In genomic region chr17:77388384-77389306, GRCh38 we compare ENCODE assay signal across 9 cellular contexts.
DNase-seq lines count a peak whose midpoint lies in the region; ATAC-seq, FAIRE-seq and TF ChIP-seq lines count a peak whose summit lies in the region.
"Had no signal": no experiment of that assay in that cellular context is flagged by ENCODE, and none has a peak within 500 bp of the region (broad histone marks: within the 10 kb centered on the region; RNA-seq: fewer than 3 reads in every experiment).

No MANE protein-coding gene starts in this region.

- H3K4me3 Mint-ChIP-seq in osteocyte (ENCODE audit: unreplicated experiment): peak overlapping the region; percentile 46

- no peaks in the 10 kb centered on the region for H3K9me3 Mint-ChIP-seq in osteocyte (ENCODE audit: unreplicated experiment)

- CTCF ChIA-PET in H1 (lab: Charles Lee; ENCODE audit: partially characterized antibody): interaction anchor here (0.5 to 39.2 kb wide), 6 partner anchors 11 to 977 kb away, joined by 3 to 512 read pairs (median 5); no protein-coding TSS in a partner anchor

- H3K4me1 ChIP-seq in Loucy (ENCODE audit: insufficient read depth, low read length, poor library complexity, severe bottlenecking) (peaks cover 82% of the 10 kb centered on the region), H1 (replicated peaks in 1 of 4; ENCODE audit: control insufficient read depth in 3 of 4, insufficient read depth in 4 of 4, low read length in 3 of 4) (peaks cover 13 to 65% (median 43%) of the 10 kb centered on the region in 4 experiments)

- no peaks in the 10 kb centered on the region for H3K27me3 Mint-ChIP-seq in osteocyte (ENCODE audit: unreplicated experiment)

- H2BK120ac ChIP-seq in H1 (replicated peaks; ENCODE audit: low read depth, low read length): no peak overlapping the region

- 73% methylated on average over 23 of the region's 29 CpGs; no CpG with 5 or more reads in 1 of the 2 experiments for WGBS in H1 (ENCODE audit: extremely low coverage in 1 of 2, insufficient coverage in 1 of 2, insufficient read length in 1 of 2, insufficient replicate concordance in 2 of 2, low coverage in 1 of 2, low lambda C conversion rate in 2 of 2, missing lambda C conversion rate in 1 of 2), 2 experiments

- H2AFZ ChIP-seq in Loucy (ENCODE audit: low read length) (no peak overlapping the region), H1 (ENCODE audit: low read length) (no peak overlapping the region)

- no peak for TF ChIP-seq EP300 in H1 (IDR thresholded peaks at IDR 0.05; ENCODE audit: borderline replicate concordance in 1 of 2, low read depth in 2 of 2, low read length in 2 of 2)

- 0 out of 2 replicates have a peak overlapping the region, but pooled peaks have one; percentile 15 for H3K18ac ChIP-seq in H1 (ENCODE audit: extremely low read depth, low read length)

- no peak overlapping the region for H3K4ac ChIP-seq in H1 (replicated peaks; ENCODE audit: insufficient read length, low read depth, low read length)

- no peak overlapping the region; the same call in 1 of the 2 replicates for H4K8ac ChIP-seq in H1 (ENCODE audit: extremely low read depth, insufficient read depth, low read length)

- no peak for FAIRE-seq in H1 (lab: Jason Lieb, UNC)

- peaks cover 100% of the 10 kb centered on the region for H3K79me2 ChIP-seq in Loucy (ENCODE audit: insufficient read depth, low read length)
- peaks cover 2 to 71% of the 10 kb centered on the region in 2 experiments; a peak in 3 of 4 replicates for H3K79me2 ChIP-seq in H1 (ENCODE audit: control insufficient read depth in 1 of 2, insufficient read depth in 2 of 2, low read length in 2 of 2)

- no peaks in the 10 kb centered on the region for H3F3A ChIP-seq in Loucy (ENCODE audit: low read depth)

- H2BK15ac ChIP-seq in H1 (ENCODE audit: low read length): no peak overlapping the region

- POLR2A ChIA-PET in H1 (lab: Charles Lee; ENCODE audit: partially characterized antibody): interaction anchor here (1.4 to 2.8 kb wide), 3 partner anchors 14 to 21 kb away, joined by 3 to 14 read pairs (median 6); no protein-coding TSS in a partner anchor

- no peaks in the 10 kb centered on the region; the same call in 1 of the 2 replicates for H3K23me2 ChIP-seq in H1 (ENCODE audit: low read depth, low read length)

- H3K4me2 ChIP-seq in Loucy (ENCODE audit: low read depth, low read length, poor library complexity, severe bottlenecking): peak overlapping the region; percentile 83
- H3K4me2 ChIP-seq in H1 (ENCODE audit: insufficient read depth in 1 of 2, low read depth in 2 of 2, low read length in 2 of 2): no peak overlapping the region

- H2AK5ac ChIP-seq in H1 (ENCODE audit: low read depth, low read length): peak overlapping the region; percentile 47; the same call in 1 of the 2 replicates

- H3K27me3 ChIP-seq in Loucy (ENCODE audit: insufficient read depth, low read length, poor library complexity, severe bottlenecking) (no peaks in the 10 kb centered on the region), H1 (replicated peaks in 1 of 4; ENCODE audit: control insufficient read depth in 3 of 4, extremely low read depth in 1 of 4, insufficient read depth in 3 of 4, low read length in 3 of 4) (no peaks in the 10 kb centered on the region)

- H3K79me1 ChIP-seq in H1 (ENCODE audit: low read depth, low read length): peaks cover 16% of the 10 kb centered on the region

- peaks cover 9% of the 10 kb centered on the region; the same call in 1 of the 2 replicates for H3K36me3 ChIP-seq in Loucy (ENCODE audit: insufficient read depth, low read length)
- no peaks in the 10 kb centered on the region for H3K36me3 ChIP-seq in H1 (ENCODE audit: control insufficient read depth in 2 of 4, insufficient read depth in 4 of 4, low read length in 3 of 4)

- H4K5ac ChIP-seq in H1 (ENCODE audit: insufficient read length, low read depth, low read length): no peak overlapping the region

- H3K4me1 Mint-ChIP-seq in osteocyte (ENCODE audit: unreplicated experiment): peaks cover 88% of the 10 kb centered on the region

- H3K9me3 ChIP-seq in Loucy (ENCODE audit: insufficient read depth, low read depth, low read length) (no peaks in the 10 kb centered on the region), H1 (ENCODE audit: insufficient read depth in 2 of 2, low read depth in 1 of 2, low read length in 1 of 2) (no peaks in the 10 kb centered on the region)

- peak overlapping the region; percentile 38 for H4K91ac ChIP-seq in H1 (replicated peaks; ENCODE audit: insufficient read length, low read length)

- peak overlapping the region; percentile 23; the same call in 1 of the 2 replicates for H2BK12ac ChIP-seq in H1 (ENCODE audit: low read depth, low read length)

- DNase-seq in AG20443 (ENCODE audit: low spot score) (peak; percentile 58), H1 (ENCODE audit: low read depth in 1 of 2, low spot score in 2 of 2) (no peak), osteocyte (ENCODE audit: extremely low spot score, unreplicated experiment) (no peak), globus pallidus (ENCODE audit: low spot score) (no peak), ACHN (no peak)
- DNase-seq: NCI-H2227 treated with DMSO at 0.1 percent for 48 hours had no signal

- 0 out of 2 replicates have a peak overlapping the region, but pooled peaks have one; percentile 48 for H2BK20ac ChIP-seq in H1 (ENCODE audit: low read length)

- H3K56ac ChIP-seq in H1 (replicated peaks; ENCODE audit: insufficient read length, low read depth, low read length): no peak overlapping the region

- H3K4me3 ChIP-seq in Loucy (ENCODE audit: low read length, poor library complexity, severe bottlenecking) (peak overlapping the region; percentile 73), H1 (ENCODE audit: extremely low read depth in 1 of 4, insufficient read depth in 2 of 4, low read depth in 3 of 4, low read length in 4 of 4) (no peak overlapping the region)

- H3K27ac Mint-ChIP-seq in osteocyte (ENCODE audit: unreplicated experiment): peak overlapping the region; percentile 95

- H3K9me2 ChIP-seq in Loucy (replicated peaks; ENCODE audit: low read depth, low read length): no peaks in the 10 kb centered on the region

- TF ChIP-seq RAD21 in H1 (IDR thresholded peaks at IDR 0.05 in 1 of 2, conservative IDR thresholded peaks at IDR 0.05 in 1 of 2; ENCODE audit: low read depth in 2 of 2, low read length in 2 of 2): no peak

- H4K20me1 ChIP-seq in Loucy (ENCODE audit: insufficient read depth, low read length, poor library complexity, severe bottlenecking) (peaks cover 47% of the 10 kb centered on the region), H1 (replicated peaks in 1 of 2; ENCODE audit: control insufficient read depth in 1 of 2, insufficient read depth in 2 of 2, low read length in 2 of 2) (peaks cover 14 to 31% of the 10 kb centered on the region in 2 experiments)

- H3K23ac ChIP-seq in H1 (ENCODE audit: insufficient read length): no peak overlapping the region

- H3K36me3 Mint-ChIP-seq in osteocyte (ENCODE audit: unreplicated experiment): no peaks in the 10 kb centered on the region

- TF ChIP-seq POLR2A in H1 (IDR thresholded peaks at IDR 0.05; ENCODE audit: control extremely low read depth in 1 of 2, low read depth in 2 of 2, low read length in 2 of 2): no peak

- H3K9ac ChIP-seq in Loucy (ENCODE audit: low read depth, low read length, poor library complexity, severe bottlenecking) (peak overlapping the region; percentile 73), H1 (replicated peaks in 1 of 4; ENCODE audit: extremely low read depth in 1 of 4, low read depth in 3 of 4, low read length in 3 of 4) (peak overlapping the region in 1 of 4 experiments; percentile 8; a peak in 1 of 7 replicates)

- H2BK5ac ChIP-seq in H1 (ENCODE audit: low read depth, low read length): no peak overlapping the region

- H3K14ac ChIP-seq in H1 (ENCODE audit: insufficient read length): no peak overlapping the region

- TF ChIP-seq CTCF in Loucy (conservative IDR thresholded peaks at IDR 0.05; ENCODE audit: low read length) (no peak), H1 (IDR thresholded peaks at IDR 0.05; ENCODE audit: control extremely low read depth in 1 of 3, insufficient read depth in 1 of 3, low read depth in 1 of 3, low read length in 3 of 3) (no peak), osteocyte (IDR thresholded peaks at IDR 0.05) (no peak)

- ATAC-seq in HG02588 (IDR thresholded peaks at IDR 0.05; ENCODE audit: unreplicated experiment) (no peak), GM21737 (IDR thresholded peaks at IDR 0.05; ENCODE audit: unreplicated experiment) (no peak)

- H3K27ac ChIP-seq in H1 (ENCODE audit: low read depth, low read length): no peak overlapping the region

- in situ Hi-C loops in ACHN (cut with HindIII; ENCODE audit: low pct_ligation_motif_present, low pct_unique_long_range_greater_than_20kb, low sequenced_read_pairs): no loop called here

TF ChIP-seq in H1, 55 proteins besides CTCF, POLR2A, EP300 and RAD21 (continues in another document):
- TF ChIP-seq ZNF274 (IDR thresholded peaks at IDR 0.05; ENCODE audit: borderline replicate concordance, extremely low read depth, low read length) (no peak), YY1 (IDR thresholded peaks at IDR 0.05; ENCODE audit: low read depth, low read length) (no peak), BCL11A (IDR thresholded peaks at IDR 0.05; ENCODE audit: low read depth in 2 of 2, low read length in 2 of 2) (no peak), CBX8 (IDR thresholded peaks at IDR 0.05; ENCODE audit: borderline replicate concordance, low read depth, low read length) (no peak), CEBPB (IDR thresholded peaks at IDR 0.05; ENCODE audit: low read depth, low read length) (no peak), SRF (IDR thresholded peaks at IDR 0.05; ENCODE audit: low read depth, low read length) (no peak), POLR2AphosphoS5 (IDR thresholded peaks at IDR 0.05; ENCODE audit: low read depth, low read length) (no peak), USF2 (IDR thresholded peaks at IDR 0.05; ENCODE audit: low read length) (no peak), MAFK (IDR thresholded peaks at IDR 0.05; ENCODE audit: low read depth, low read length) (no peak), RFX5 (IDR thresholded peaks at IDR 0.05; ENCODE audit: borderline replicate concordance, low read depth, low read length) (no peak)
